In the genomic region with DNA sequence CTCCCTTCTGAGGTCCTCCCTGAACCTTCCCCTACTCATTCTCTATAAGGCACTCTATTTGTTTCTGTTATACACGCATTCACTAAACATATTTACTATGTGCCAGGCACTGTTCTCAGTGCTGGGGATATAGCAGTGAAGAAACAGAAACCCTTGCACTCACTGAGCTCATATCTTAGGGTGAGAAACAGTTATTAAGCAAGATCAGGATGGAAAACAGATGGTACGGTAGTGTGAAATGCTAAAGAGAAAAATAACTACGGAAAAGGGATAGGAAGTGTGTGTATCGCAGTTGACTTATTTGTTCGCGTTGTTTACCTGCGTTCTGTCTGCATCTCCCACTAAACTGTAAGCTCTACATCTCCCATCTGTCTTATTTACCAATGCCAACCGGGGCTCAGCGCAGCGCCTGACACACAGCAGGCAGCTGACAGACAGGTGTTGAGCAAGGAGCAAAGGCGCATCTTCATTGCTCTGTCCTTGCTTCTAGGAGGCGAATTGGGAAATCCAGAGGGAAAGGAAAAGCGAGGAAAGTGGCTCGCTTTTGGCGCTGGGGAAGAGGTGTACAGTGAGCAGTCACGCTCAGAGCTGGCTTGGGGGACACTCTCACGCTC, we compare ENCODE assay signal across 9 cellular contexts. TPM values are rescaled to one million over a fixed set of nuclear protein-coding genes. Genes with fewer than 3 reads are reported as not detected.
DNase-seq lines count a peak whose midpoint lies in the region; ATAC-seq, FAIRE-seq and TF ChIP-seq lines count a peak whose summit lies in the region.
"Had no signal": no experiment of that assay in that cellular context is flagged by ENCODE, and none has a peak within 500 bp of the region (broad histone marks: within the 10 kb centered on the region; RNA-seq: fewer than 3 reads in every experiment).

No MANE protein-coding gene starts in this region.

- H3K9me3 ChIP-seq in CD4-positive, alpha-beta T cell (ENCODE audit: control insufficient read depth, low read length): no peaks in the 10 kb centered on the region
- H3K9me3 ChIP-seq in SK-N-MC (ENCODE audit: low read depth, low read length): no peaks in the 10 kb centered on the region
- H3K9me3 ChIP-seq in fibroblast of lung (ENCODE audit: control insufficient read depth, insufficient read depth, low read depth, low read length): no peaks in the 10 kb centered on the region
- H3K9me3 ChIP-seq in pancreas: no peaks in the 10 kb centered on the region

- peaks cover 34% of the 10 kb centered on the region for H3K4me1 Mint-ChIP-seq in CD4-positive, alpha-beta T cell (ENCODE audit: low read depth)

- H3K27me3 Mint-ChIP-seq in CD4-positive, alpha-beta T cell: no peaks in the 10 kb centered on the region

- peak overlapping the region; percentile 87 for H3K27ac Mint-ChIP-seq in CD4-positive, alpha-beta T cell

- peaks cover 41% of the 10 kb centered on the region for H3K36me3 Mint-ChIP-seq in CD4-positive, alpha-beta T cell (ENCODE audit: low read depth)

- no peaks in the 10 kb centered on the region for H3K27me3 ChIP-seq in CD4-positive, alpha-beta T cell (ENCODE audit: control insufficient read depth, insufficient read depth, low read length)
- no peaks in the 10 kb centered on the region for H3K27me3 ChIP-seq in H7 (ENCODE audit: control insufficient read depth, insufficient read depth, low read length)
- H3K27me3 ChIP-seq in fibroblast of lung (ENCODE audit: control insufficient read depth, insufficient read depth, low read length): no peaks in the 10 kb centered on the region
- no peaks in the 10 kb centered on the region for H3K27me3 ChIP-seq in pancreas

- CTCF ChIA-PET in CD4-positive, alpha-beta T cell (lab: Charles Lee): interaction anchor here (1.7 to 2.8 kb wide), 2 partner anchors 15 to 290 kb away, joined by 3 to 15 read pairs; no protein-coding TSS in a partner anchor

- no peak for ATAC-seq in CD4-positive, alpha-beta T cell (ENCODE audit: poor library complexity)
- ATAC-seq in pancreas (peak in 1 of 4 donors; percentile 2), HG02870 (IDR thresholded peaks at IDR 0.05; ENCODE audit: unreplicated experiment) (no peak)

- TF ChIP-seq POLR2A in H54 (IDR thresholded peaks at IDR 0.05; ENCODE audit: low read depth, low read length): no peak

- TF ChIP-seq CTCF in CD4-positive, alpha-beta T cell (IDR thresholded peaks at IDR 0.05): no peak
- no peak for TF ChIP-seq CTCF in fibroblast of lung (conservative IDR thresholded peaks at IDR 0.05 in 1 of 2, IDR thresholded peaks at IDR 0.05 in 1 of 2; ENCODE audit: low read depth in 1 of 2, low read length in 2 of 2)
- TF ChIP-seq CTCF in pancreas (IDR thresholded peaks at IDR 0.05): no peak

- intact Hi-C loops in CD4-positive, alpha-beta T cell (cut with DNase I, micrococcal nuclease): loop anchor here (1.0 to 2.0 kb wide), 3 partner anchors 208 to 564 kb away; a partner anchor contains a TSS
- intact Hi-C loops in pancreas (cut with DNase I): no loop called here

- H2AFZ ChIP-seq in fibroblast of lung (ENCODE audit: low read length): peak overlapping the region; percentile 98

- H4K20me1 ChIP-seq in fibroblast of lung (ENCODE audit: control insufficient read depth, extremely low read depth, insufficient read depth, low read length): no peaks in the 10 kb centered on the region

- H3K9ac ChIP-seq in SK-N-MC (ENCODE audit: insufficient read length) (peak overlapping the region; percentile 82), fibroblast of lung (ENCODE audit: insufficient read depth, low read length) (peak overlapping the region; percentile 60)

- POLR2A ChIA-PET in CD4-positive, alpha-beta T cell (lab: Charles Lee): interaction anchor here (0.9 to 2.9 kb wide), 17 partner anchors 11 to 602 kb away, joined by 3 to 26 read pairs (median 4); a partner anchor contains a TSS

- WGBS in pancreas, 2 donors: 4 to 6% methylated on average over 17 of the region's 17 CpGs

- H3K36me3 ChIP-seq in H7 (replicated peaks; ENCODE audit: control insufficient read depth, insufficient read depth, low read length): peaks cover 3% of the 10 kb centered on the region
- H3K36me3 ChIP-seq in SK-N-MC (ENCODE audit: insufficient read depth, low read length): peaks cover 20% of the 10 kb centered on the region; the same call in 1 of the 2 replicates
- H3K36me3 ChIP-seq in fibroblast of lung (ENCODE audit: control insufficient read depth, insufficient read depth, low read length): peaks cover 2% of the 10 kb centered on the region
- H3K36me3 ChIP-seq in pancreas: no peaks in the 10 kb centered on the region

- peak overlapping the region; percentile 100 for H3K4me2 ChIP-seq in fibroblast of lung (ENCODE audit: extremely low read depth, insufficient read depth, low read length)

- DNase-seq in CD4-positive, alpha-beta T cell: no peak
- DNase-seq in H7 (peak; percentile 71), SK-N-MC (ENCODE audit: low read depth, low spot score) (no peak), fibroblast of lung (ENCODE audit: low read depth in 2 of 2) (peak in 1 of 2 donors; percentile 32), pancreas (no peak), H54 (ENCODE audit: insufficient read length, low spot score) (no peak)
- no peak for DNase-seq in stimulated activated CD4-positive, alpha-beta T cell treated with anti-CD3 and anti-CD28 coated beads, Interleukin-4, amount 100 ng/mL, for 1 hour

- peaks cover 7% of the 10 kb centered on the region for H3K4me1 ChIP-seq in fibroblast of lung (ENCODE audit: control insufficient read depth, extremely low read depth, insufficient read depth, low read length)
- H3K4me1 ChIP-seq in pancreas: peaks cover 7 to 9% (median 8%) of the 10 kb centered on the region in 3 donors

- peak overlapping the region; percentile 92 for H3K4me3 Mint-ChIP-seq in CD4-positive, alpha-beta T cell

- peaks cover 27% of the 10 kb centered on the region for H3K79me2 ChIP-seq in fibroblast of lung (ENCODE audit: control insufficient read depth, insufficient read depth, low read length)

- H3K4me3 ChIP-seq in H7 (ENCODE audit: insufficient read depth, low read depth, low read length): peak overlapping the region; percentile 100
- H3K4me3 ChIP-seq in SK-N-MC: peak overlapping the region; percentile 87
- H3K4me3 ChIP-seq in fibroblast of lung (replicated peaks in 1 of 4; ENCODE audit: control extremely low read depth in 1 of 4, insufficient read depth in 1 of 4, low read depth in 3 of 4, low read length in 4 of 4): peak overlapping the region; percentile 51 to 97 (median 76)
- peak overlapping the region; percentile 62 to 85 (median 71) for H3K4me3 ChIP-seq in pancreas

- FAIRE-seq in pancreas (lab: Jason Lieb, UNC) (no peak), H54 (lab: Jason Lieb, UNC) (no peak)

- H3K9me3 Mint-ChIP-seq in CD4-positive, alpha-beta T cell: no peaks in the 10 kb centered on the region

- H3K27ac ChIP-seq in CD4-positive, alpha-beta T cell (ENCODE audit: low read depth, low read length): peak overlapping the region; percentile 37
- no peak overlapping the region for H3K27ac ChIP-seq in SK-N-MC
- H3K27ac ChIP-seq in fibroblast of lung (ENCODE audit: insufficient read depth, low read length): peak overlapping the region; percentile 65
- peak overlapping the region in 2 of 4 donors; percentile 52 to 55 for H3K27ac ChIP-seq in pancreas

RNA-seq across cellular contexts. Expression of a gene that starts 0.6 kb away (rescaled TPM):
- total RNA-seq in CD4-positive, alpha-beta T cell: 1 to 10 TPM; 2.0 to 2.1 TPM
- total RNA-seq in H7 (2014; rRNA removed; shearing (Covaris generic)): 13.3 and 14.3 TPM in 2 replicates
- total RNA-seq in fibroblast of lung (6.6 and 6.7 TPM in 2 replicates), pancreas (1 to 10 TPM; 3.9 to 9.1 (median 4.9) TPM)
- polyA plus RNA-seq in fibroblast of lung (4.1 and 5.0 TPM in 2 replicates), pancreas (1 to 10 TPM; 3.2 to 3.7 TPM)
- polyA plus RNA-seq in fibroblast of lung (2012): 5.2 and 5.4 TPM in 2 replicates
- polyA minus RNA-seq in fibroblast of lung (ENCODE audit: low replicate concordance): 4.6 and 12.0 TPM in 2 replicates

RNA-seq across cellular contexts. Expression of a gene that starts 0.7 kb away (rescaled TPM):
- 10 to 100 TPM; 24.0 to 24.4 TPM for total RNA-seq in CD4-positive, alpha-beta T cell
- total RNA-seq in H7 (2014; rRNA removed; shearing (Covaris generic)): 268 and 275 TPM in 2 replicates
- total RNA-seq in fibroblast of lung (39.3 and 43.6 TPM in 2 replicates), pancreas (10 to 100 TPM; 31.4 to 49.2 (median 41.3) TPM)
- polyA plus RNA-seq in fibroblast of lung (21.7 and 35.2 TPM in 2 replicates), pancreas (10 to 100 TPM; 17.5 to 28.9 TPM)
- 92.6 and 135 TPM in 2 replicates for polyA plus RNA-seq in fibroblast of lung (2012)
- polyA minus RNA-seq in fibroblast of lung (ENCODE audit: low replicate concordance): 61.7 and 76.3 TPM in 2 replicates

RNA-seq across cellular contexts. Expression of a gene that starts 46.5 kb away (rescaled TPM):
- not detected for total RNA-seq in CD4-positive, alpha-beta T cell
- total RNA-seq in H7 (2014; rRNA removed; shearing (Covaris generic)): not detected in 2 replicates
- total RNA-seq in fibroblast of lung (not detected in 2 replicates), pancreas (under 1 TPM in 1 of 6 donors, not detected in 5; 0.08 TPM)
- polyA plus RNA-seq in fibroblast of lung (not detected in 2 replicates), pancreas (not detected)
- not detected in 2 replicates for polyA plus RNA-seq in fibroblast of lung (2012)
- polyA minus RNA-seq in fibroblast of lung (ENCODE audit: low replicate concordance): not detected in 2 replicates
- total RNA-seq: HT1080 had no signal

Comparison
In these comparisons a context has a peak if more than half of its experiments do, and no peak if none do; other contexts are left out.
1. intact Hi-C loops: an anchor here in CD4-positive, alpha-beta T cell (1.0 to 2.0 kb wide); none called in pancreas.